9 cellular contexts compared by ENCODE assay signal in genomic region chr4:158775091-158775651, GRCh38. TPM values are rescaled to one million over a fixed set of nuclear protein-coding genes. Genes with fewer than 3 reads are reported as not detected.
A peak's percentile ranks its signal among the peaks of the same experiment; 100 is the strongest.
DNase-seq lines count a peak whose midpoint lies in the region; ATAC-seq and TF ChIP-seq lines count a peak whose summit lies in the region.
"Had no signal": no experiment of that assay in that cellular context is flagged by ENCODE, and none has a peak within 500 bp of the region (broad histone marks: within the 10 kb centered on the region; RNA-seq: fewer than 3 reads in every experiment).

No MANE protein-coding gene starts in this region.

- peaks cover 44% of the 10 kb centered on the region for H3K4me1 Mint-ChIP-seq in CD4-positive, alpha-beta T cell (ENCODE audit: low read depth)

- H3K9me3 ChIP-seq in SJSA1 (replicated peaks), result no peaks in the 10 kb centered on the region
- H3K9me3 ChIP-seq in CD4-positive, alpha-beta T cell (ENCODE audit: control insufficient read depth, low read length), result no peaks in the 10 kb centered on the region

- no peak for ATAC-seq in GM21529 (IDR thresholded peaks at IDR 0.05; ENCODE audit: unreplicated experiment)
- ATAC-seq in CD4-positive, alpha-beta T cell (ENCODE audit: poor library complexity), result no peak

- H3K27me3 ChIP-seq in SJSA1 (replicated peaks), result no peaks in the 10 kb centered on the region
- H3K27me3 ChIP-seq in CD4-positive, alpha-beta T cell (ENCODE audit: control insufficient read depth, insufficient read depth, low read length), result no peaks in the 10 kb centered on the region

- H3K27me3 Mint-ChIP-seq in CD4-positive, alpha-beta T cell, result no peaks in the 10 kb centered on the region

- no peak for TF ChIP-seq CTCF in fibroblast of mammary gland (conservative IDR thresholded peaks at IDR 0.05; ENCODE audit: control insufficient read depth, insufficient read depth, low read depth, low read length)
- TF ChIP-seq CTCF in CD4-positive, alpha-beta T cell (IDR thresholded peaks at IDR 0.05), result no peak

- DNase-seq in A172 (ENCODE audit: low spot score) (peak; percentile 45), SJSA1 (ENCODE audit: low read depth in 1 of 2, low spot score in 2 of 2) (peak in 1 of 2 experiments; percentile 56), fibroblast of mammary gland (ENCODE audit: low read depth) (peak; percentile 73), myocyte (ENCODE audit: low read depth) (peak; percentile 72), NOMO-1 treated with dmso at 0.1 percent for 144 hours (lab: John Stamatoyannopoulos, UW; ENCODE audit: unreplicated experiment) (no peak), NCI-H1436 (lab: John Stamatoyannopoulos, UW) (no peak)
- DNase-seq in CD4-positive, alpha-beta T cell, result no peak
- DNase-seq: NCI-H2227 treated with DMSO at 0.1 percent for 48 hours had no signal

- POLR2A ChIA-PET in CD4-positive, alpha-beta T cell (lab: Charles Lee), result no interaction called here

- H3K36me3 Mint-ChIP-seq in CD4-positive, alpha-beta T cell (ENCODE audit: low read depth), result no peaks in the 10 kb centered on the region

- H3K36me3 ChIP-seq in SJSA1, result no peaks in the 10 kb centered on the region

- intact Hi-C loops in CD4-positive, alpha-beta T cell (cut with DNase I, micrococcal nuclease), result no loop called here

- no peak overlapping the region for H3K4me3 ChIP-seq in SJSA1
- H3K4me3 ChIP-seq in fibroblast of mammary gland (ENCODE audit: control insufficient read depth, low read depth, low read length), result no peak overlapping the region

- no peak overlapping the region for H3K27ac Mint-ChIP-seq in CD4-positive, alpha-beta T cell

- CTCF ChIA-PET in CD4-positive, alpha-beta T cell (lab: Charles Lee), result no interaction called here

- H3K4me3 Mint-ChIP-seq in CD4-positive, alpha-beta T cell, result no peak overlapping the region

- H3K27ac ChIP-seq in SJSA1, result peak overlapping the region; percentile 71
- no peak overlapping the region for H3K27ac ChIP-seq in CD4-positive, alpha-beta T cell (ENCODE audit: low read depth, low read length)

- no peaks in the 10 kb centered on the region for H3K9me3 Mint-ChIP-seq in CD4-positive, alpha-beta T cell

- peaks cover 47% of the 10 kb centered on the region for H3K4me1 ChIP-seq in SJSA1 (replicated peaks)

RNA-seq across cellular contexts. Expression of gene FNIP2, which starts 6.3 kb away (rescaled TPM):
- 8.0 and 10.8 TPM in 2 replicates for total RNA-seq in A172 (2014; rRNA removed; shearing (Covaris generic))
- total RNA-seq in SJSA1 (2014; rRNA removed; shearing (Covaris generic)), result 14.6 and 29.6 TPM in 2 replicates
- total RNA-seq in myocyte, result 21.3 and 42.9 TPM in 2 replicates
- 21.5 TPM for polyA plus RNA-seq in myocyte (2012)
- total RNA-seq in CD4-positive, alpha-beta T cell, result 1 to 10 TPM; 7.5 to 7.7 TPM

RNA-seq across cellular contexts. Expression of gene PPID, which starts 52.0 kb away (rescaled TPM):
- 59.1 and 80.3 TPM in 2 replicates for total RNA-seq in A172 (2014; rRNA removed; shearing (Covaris generic))
- 56.4 and 59.7 TPM in 2 replicates for total RNA-seq in SJSA1 (2014; rRNA removed; shearing (Covaris generic))
- total RNA-seq in myocyte, result 48.2 and 51.6 TPM in 2 replicates
- 27.4 TPM for polyA plus RNA-seq in myocyte (2012)
- total RNA-seq in CD4-positive, alpha-beta T cell, result 10 to 100 TPM; 10.7 to 10.8 TPM

Comparison
In these comparisons a context has a peak if more than half of its experiments do, and no peak if none do; other contexts are left out.
1. DNase-seq: peak in A172 (single experiment), fibroblast of mammary gland (single experiment) and myocyte (single experiment); none in NOMO-1 treated with dmso at 0.1 percent for 144 hours (single experiment), CD4-positive, alpha-beta T cell (0 of 10) and NCI-H1436 (single experiment).